Comparison of ENCODE assay signal across 8 cellular contexts in genomic region chr16:71288570-71288889, GRCh38. TPM values are rescaled to one million over a fixed set of nuclear protein-coding genes. Genes with fewer than 3 reads are reported as not detected.
DNase-seq lines count a peak whose midpoint lies in the region; ATAC-seq and TF ChIP-seq lines count a peak whose summit lies in the region.

No MANE protein-coding gene starts in this region.

- no peak for TF ChIP-seq CTCF in colonic mucosa (IDR thresholded peaks at IDR 0.05)
- TF ChIP-seq CTCF in GM13977 (IDR thresholded peaks at IDR 0.05; ENCODE audit: extremely low read depth, insufficient read depth, missing control alignments), result no peak

- peaks cover 31% of the 10 kb centered on the region for H3K36me3 Mint-ChIP-seq in natural killer cell treated with Interleukin-12 subunit alpha and Interleukin-12 subunit beta and Interleukin-15 and Interleukin-18, amount 100 ng/mL, for 72 hours

- H3K4me2 ChIP-seq in BLaER1, result peak overlapping the region; percentile 79
- H3K4me2 ChIP-seq in Karpas-422 (ENCODE audit: low read depth, low read length, poor library complexity, severe bottlenecking), result peak overlapping the region; percentile 91

- H3K4me1 Mint-ChIP-seq in natural killer cell treated with Interleukin-12 subunit alpha and Interleukin-12 subunit beta and Interleukin-15 and Interleukin-18, amount 100 ng/mL, for 72 hours (ENCODE audit: low read depth in 2 of 2), result peaks cover 22 to 30% of the 10 kb centered on the region in 2 donors

- H3K4me3 Mint-ChIP-seq in natural killer cell treated with Interleukin-12 subunit alpha and Interleukin-12 subunit beta and Interleukin-15 and Interleukin-18, amount 100 ng/mL, for 72 hours, result peak overlapping the region; percentile 75

- H3K27ac ChIP-seq in BLaER1, result peak overlapping the region; percentile 91
- no peak overlapping the region for H3K27ac ChIP-seq in Karpas-422 (ENCODE audit: low read length)
- H3K27ac ChIP-seq in colonic mucosa, result peak overlapping the region; percentile 76

- ATAC-seq in natural killer cell treated with Interleukin-12 subunit alpha and Interleukin-12 subunit beta and Interleukin-15 and Interleukin-18, amount 100 ng/mL, for 72 hours, result no peak
- no peak for ATAC-seq in GM19397 (IDR thresholded peaks at IDR 0.05; ENCODE audit: unreplicated experiment)

- intact Hi-C loops in colonic mucosa (cut with DNase I), result no loop called here

- H3K9ac ChIP-seq in BLaER1 (peak overlapping the region; percentile 88), Karpas-422 (ENCODE audit: low read length) (peak overlapping the region; percentile 81), colonic mucosa (ENCODE audit: low read depth in 2 of 2, low read length in 2 of 2) (peak overlapping the region; percentile 79 to 89)

- peak overlapping the region; percentile 87; the same call in 1 of the 2 replicates for H2AFZ ChIP-seq in Karpas-422 (ENCODE audit: low read length)

- H3K27me3 ChIP-seq in BLaER1 (no peaks in the 10 kb centered on the region), Karpas-422 (ENCODE audit: low read length) (no peaks in the 10 kb centered on the region), colonic mucosa (no peaks in the 10 kb centered on the region)

- H3K4me1 ChIP-seq in BLaER1, result peaks cover 32% of the 10 kb centered on the region
- peaks cover 16% of the 10 kb centered on the region for H3K4me1 ChIP-seq in Karpas-422 (ENCODE audit: low read length)
- no peaks in the 10 kb centered on the region for H3K4me1 ChIP-seq in colonic mucosa

- H3K36me3 ChIP-seq in BLaER1 (peaks cover 41% of the 10 kb centered on the region), Karpas-422 (ENCODE audit: insufficient read depth, low read length) (peaks cover 25% of the 10 kb centered on the region), colonic mucosa (peaks cover 8% of the 10 kb centered on the region)

- no peaks in the 10 kb centered on the region for H3K9me3 Mint-ChIP-seq in natural killer cell treated with Interleukin-12 subunit alpha and Interleukin-12 subunit beta and Interleukin-15 and Interleukin-18, amount 100 ng/mL, for 72 hours

- H3K9me3 ChIP-seq in BLaER1 (peaks cover 19% of the 10 kb centered on the region), Karpas-422 (ENCODE audit: low read length) (no peaks in the 10 kb centered on the region), colonic mucosa (no peaks in the 10 kb centered on the region)

- peaks cover 11% of the 10 kb centered on the region for H3K79me2 ChIP-seq in Karpas-422 (ENCODE audit: low read length)

- in situ Hi-C loops in GM13977 (cut with MboI; ENCODE audit: low pct_unique_long_range_greater_than_20kb, low sequenced_read_pairs, unreplicated experiment), result no loop called here

- peaks cover 11% of the 10 kb centered on the region in 2 donors for H3K27me3 Mint-ChIP-seq in natural killer cell treated with Interleukin-12 subunit alpha and Interleukin-12 subunit beta and Interleukin-15 and Interleukin-18, amount 100 ng/mL, for 72 hours

- H3K4me3 ChIP-seq in BLaER1 (peak overlapping the region; percentile 79), Karpas-422 (ENCODE audit: low read length) (peak overlapping the region; percentile 76), colonic mucosa (peak overlapping the region; percentile 48)

- DNase-seq in Karpas-422, result peak; percentile 42
- DNase-seq in colonic mucosa, result no peak
- DNase-seq in natural killer cell treated with Interleukin-12 subunit alpha and Interleukin-12 subunit beta and Interleukin-15 and Interleukin-18, amount 100 ng/mL, for 72 hours (ENCODE audit: low spot score), result no peak
- DNase-seq in GM13977 (ENCODE audit: low spot score), result no peak
- no peak for DNase-seq in dermis blood vessel endothelial cell
- DNase-seq in occipital lobe (lab: John Stamatoyannopoulos, UW), result no peak

- peak overlapping the region; percentile 58 to 65 for H3K27ac Mint-ChIP-seq in natural killer cell treated with Interleukin-12 subunit alpha and Interleukin-12 subunit beta and Interleukin-15 and Interleukin-18, amount 100 ng/mL, for 72 hours

- no peaks in the 10 kb centered on the region for H3K9me2 ChIP-seq in Karpas-422 (replicated peaks; ENCODE audit: insufficient read depth, low read length)

- H4K20me1 ChIP-seq in BLaER1 (peaks cover 14% of the 10 kb centered on the region), Karpas-422 (ENCODE audit: insufficient read depth, low read depth, low read length) (0 out of 2 replicates have a peak, but pooled peaks cover 2% of the 10 kb centered on the region)

RNA-seq across cellular contexts. Expression of gene CMTR2, which starts 0.7 kb away (rescaled TPM):
- total RNA-seq in Karpas-422 (2014; rRNA removed; shearing (Covaris generic); ENCODE audit: low replicate concordance), result 14.6 and 44.5 TPM in 2 replicates
- total RNA-seq in colonic mucosa, result 10 to 100 TPM; 16.0 to 17.4 TPM
- 10 to 100 TPM; 16.6 to 23.8 TPM for total RNA-seq in natural killer cell treated with Interleukin-12 subunit alpha and Interleukin-12 subunit beta and Interleukin-15 and Interleukin-18, amount 100 ng/mL, for 72 hours
- 40.5 and 42.7 TPM in 2 replicates for total RNA-seq in dermis blood vessel endothelial cell
- total RNA-seq in occipital lobe, result 50.4 TPM

RNA-seq across cellular contexts. Expression of gene HYDIN, which starts 58.0 kb away (rescaled TPM):
- total RNA-seq in Karpas-422 (2014; rRNA removed; shearing (Covaris generic); ENCODE audit: low replicate concordance), result not detected in 2 replicates
- total RNA-seq in colonic mucosa (under 1 TPM; 0.58 to 0.64 TPM), dermis blood vessel endothelial cell (0.17 TPM in 1 of 2 replicates, not detected in the other), occipital lobe (26.5 TPM)
- not detected for total RNA-seq in natural killer cell treated with Interleukin-12 subunit alpha and Interleukin-12 subunit beta and Interleukin-15 and Interleukin-18, amount 100 ng/mL, for 72 hours

Comparison
In these comparisons a context has a peak if more than half of its experiments do, and no peak if none do; other contexts are left out.
1. RNA of gene HYDIN, which starts 58.0 kb away (total RNA-seq): 26.5 TPM in occipital lobe (single experiment); 0.58 to 0.64 TPM in colonic mucosa, 0.17 TPM in dermis blood vessel endothelial cell, not detected in natural killer cell treated with Interleukin-12 subunit alpha and Interleukin-12 subunit beta and Interleukin-15 and Interleukin-18, amount 100 ng/mL, for 72 hours and not detected in Karpas-422; every median in the first group is over 10 times any median in the second.
2. Peak in every context shown above with its lines, with median percentiles within 50 percentile points of each other: H3K4me3 ChIP-seq and H3K9ac ChIP-seq.